Comparison of ENCODE assay signal across 10 cellular contexts in genomic region chr15:97235285-97235985, GRCh38.
DNase-seq lines count a peak whose midpoint lies in the region; ATAC-seq, FAIRE-seq and TF ChIP-seq lines count a peak whose summit lies in the region.
"Had no signal": no experiment of that assay in that cellular context is flagged by ENCODE, and none has a peak within 500 bp of the region (broad histone marks: within the 10 kb centered on the region; RNA-seq: fewer than 3 reads in every experiment).

No MANE protein-coding gene starts in this region.

- H3K4me1 ChIP-seq in kidney (ENCODE audit: control insufficient read depth in 1 of 2, insufficient read depth in 1 of 2, low read depth in 1 of 2, low read length in 2 of 2): no peaks in the 10 kb centered on the region

- H3K4me3 Mint-ChIP-seq in brain: peak overlapping the region in 3 of 5 experiments; percentile 67 to 73 (median 72)
- H3K4me3 Mint-ChIP-seq: activated naive CD8-positive, alpha-beta T cell; CD4-positive, alpha-beta memory T cell had no signal

- peaks cover 21% of the 10 kb centered on the region for H3K4me1 Mint-ChIP-seq in brain

- no peak overlapping the region for H3K27ac ChIP-seq in kidney (ENCODE audit: low read depth in 2 of 2, low read length in 2 of 2)

- no peaks in the 10 kb centered on the region for H3K36me3 ChIP-seq in kidney (ENCODE audit: control insufficient read depth in 1 of 2, insufficient read depth in 2 of 2, low read length in 2 of 2)

- peak; percentile 74 for ATAC-seq in HG03354 (IDR thresholded peaks at IDR 0.05; ENCODE audit: poor library complexity, severe bottlenecking, unreplicated experiment)
- no peak for ATAC-seq in HG03342 (IDR thresholded peaks at IDR 0.05; ENCODE audit: unreplicated experiment)

- TF ChIP-seq CTCF in brain (conservative IDR thresholded peaks at IDR 0.05): peak; percentile 92 to 95
- peak; percentile 81 for TF ChIP-seq CTCF in kidney (IDR thresholded peaks at IDR 0.05; ENCODE audit: borderline replicate concordance, extremely low read depth, insufficient read depth)

- no peak overlapping the region for H3K9ac ChIP-seq in kidney (ENCODE audit: low read length in 2 of 2)

- intact Hi-C loops in kidney (cut with DNase I): no loop called here

- H3K9me3 ChIP-seq in kidney (ENCODE audit: control insufficient read depth in 1 of 2, low read length in 2 of 2): no peaks in the 10 kb centered on the region

- H3K36me3 Mint-ChIP-seq in brain: no peaks in the 10 kb centered on the region
- H3K36me3 Mint-ChIP-seq: activated naive CD8-positive, alpha-beta T cell; CD4-positive, alpha-beta memory T cell had no signal

- peaks cover 19% of the 10 kb centered on the region for H3K27me3 Mint-ChIP-seq in brain
- H3K27me3 Mint-ChIP-seq: CD4-positive, alpha-beta memory T cell had no signal

- FAIRE-seq in kidney (lab: Jason Lieb, UNC): peak; percentile 38

- H3K9me3 Mint-ChIP-seq in brain: peaks cover 0 to 25% (median 0%) of the 10 kb centered on the region in 5 experiments

- peak overlapping the region; percentile 44 to 48 for H3K4me3 ChIP-seq in kidney (ENCODE audit: low read length in 2 of 2)

- DNase-seq in NCI-H146 (lab: John Stamatoyannopoulos, UW) (peak; percentile 14), NCI-H146 treated with DMSO at 0.1 percent for 48 hours (lab: John Stamatoyannopoulos, UW; ENCODE audit: unreplicated experiment) (no peak), OCI-M1 (lab: John Stamatoyannopoulos, UW) (peak; percentile 74), kidney (no peak)
- peak in 2 of 3 donors; percentile 6 to 22 for DNase-seq in stimulated activated CD4-positive, alpha-beta T cell treated with anti-CD3 and anti-CD28 coated beads, TNF-alpha, amount 100 ng/mL, for 48 hours (ENCODE audit: low read depth in 3 of 3)

- peak overlapping the region in 3 of 5 experiments; percentile 10 to 80 (median 13) for H3K27ac Mint-ChIP-seq in brain
- H3K27ac Mint-ChIP-seq: activated naive CD8-positive, alpha-beta T cell; CD4-positive, alpha-beta memory T cell had no signal

Comparison
In these comparisons a context has a peak if more than half of its experiments do, and no peak if none do; other contexts are left out.
1. DNase-seq: peak in NCI-H146 (single experiment), OCI-M1 (single experiment) and stimulated activated CD4-positive, alpha-beta T cell treated with anti-CD3 and anti-CD28 coated beads, TNF-alpha, amount 100 ng/mL, for 48 hours (2 of 3); none in NCI-H146 treated with DMSO at 0.1 percent for 48 hours (single experiment) and kidney (single experiment).